Comparison of ENCODE assay signal across 21 cellular contexts in genomic region chr1:39076799-39077148, GRCh38. TPM values are rescaled to one million over a fixed set of nuclear protein-coding genes. Genes with fewer than 3 reads are reported as not detected.
DNase-seq lines count a peak whose midpoint lies in the region; ATAC-seq, FAIRE-seq and TF ChIP-seq lines count a peak whose summit lies in the region.
"Had no signal": no experiment of that assay in that cellular context is flagged by ENCODE, and none has a peak within 500 bp of the region (broad histone marks: within the 10 kb centered on the region; RNA-seq: fewer than 3 reads in every experiment).

No MANE protein-coding gene starts in this region.

- no peak overlapping the region for H3K27ac Mint-ChIP-seq in neural progenitor cell
- H3K27ac Mint-ChIP-seq: activated CD8-positive, alpha-beta T cell treated with anti-CD3 and anti-CD28 coated beads for 36 hours; activated naive CD4-positive, alpha-beta T cell treated with anti-CD3 and anti-CD28 coated beads, Interleukin-2, amount 10 ng/mL, durations not matched to agents 7 days and 5 days; H9; naive thymus-derived CD8-positive, alpha-beta T cell had no signal

- POLR2A ChIA-PET in K562 (lab: Yijun Ruan, JAX) = interaction anchor here (0.6 to 2.0 kb wide), 5 partner anchors 10 to 803 kb away, joined by 3 to 6 read pairs (median 4); no protein-coding TSS in a partner anchor

- CTCF ChIA-PET in K562 (lab: Yijun Ruan, JAX; ENCODE audit: low intra/inter-chr PET ratio) = interaction anchor here (0.6 kb wide), 1 partner anchor 115 kb away, joined by 3 read pairs; no protein-coding TSS in a partner anchor

- H4K20me1 ChIP-seq in K562 (replicated peaks; ENCODE audit: control insufficient read depth, insufficient read depth, low read length) (no peaks in the 10 kb centered on the region), osteoblast (ENCODE audit: insufficient read depth, low read length) (no peaks in the 10 kb centered on the region), neural progenitor cell (ENCODE audit: low read depth) (no peaks in the 10 kb centered on the region)
- H4K20me1 ChIP-seq: BLaER1 had no signal

- peaks cover 15% of the 10 kb centered on the region for H3K4me1 Mint-ChIP-seq in neural progenitor cell

- ATAC-seq in heart left ventricle (peak in 1 of 4 donors; percentile 31), Right ventricle myocardium superior (ENCODE audit: poor library complexity) (no peak), K562 (no peak), HG03521 (IDR thresholded peaks at IDR 0.05; ENCODE audit: unreplicated experiment) (no peak)
- ATAC-seq: activated CD8-positive, alpha-beta T cell treated with anti-CD3 and anti-CD28 coated beads for 36 hours; naive thymus-derived CD8-positive, alpha-beta T cell; Panc1 had no signal

- no TSS peak for BruUV-seq in K562 (replicated peaks; lab: Mats Ljungman, UMichigan)

- H3K27ac ChIP-seq in heart left ventricle (peak overlapping the region in 9 of 12 donors; percentile 1 to 66 (median 24)), K562 (ENCODE audit: extremely low read depth, low read depth, low read length) (no peak overlapping the region), osteoblast (ENCODE audit: low read depth, low read length) (peak overlapping the region; percentile 47), uterus (peak overlapping the region; percentile 55 to 73), neural progenitor cell (no peak overlapping the region)
- H3K27ac ChIP-seq: BLaER1, SK-N-MC, upper lobe of left lung had no signal

- no peak for TF ChIP-seq EP300 in K562 (IDR thresholded peaks at IDR 0.05; ENCODE audit: low read length)

- in situ Hi-C loops in K562 (cut with MboI) = no loop called here

- H3K79me2 ChIP-seq in K562 (ENCODE audit: control insufficient read depth, insufficient read depth, low read length) (no peaks in the 10 kb centered on the region), osteoblast (ENCODE audit: insufficient read depth, low read length) (no peaks in the 10 kb centered on the region), neural progenitor cell (ENCODE audit: low read depth) (no peaks in the 10 kb centered on the region)

- H3K4me2 ChIP-seq in K562 (ENCODE audit: insufficient read depth, low read length) (no peak overlapping the region), osteoblast (ENCODE audit: insufficient read depth, low read length) (peak overlapping the region; percentile 61), neural progenitor cell (no peak overlapping the region)
- H3K4me2 ChIP-seq: BLaER1 had no signal

- peaks cover 0 to 12% (median 0%) of the 10 kb centered on the region in 9 donors for H3K27me3 ChIP-seq in heart left ventricle
- H3K27me3 ChIP-seq in K562 (ENCODE audit: control insufficient read depth in 2 of 2, insufficient read depth in 2 of 2, low read length in 2 of 2) = 0 out of 5 replicates have a peak, but pooled peaks cover 0 to 5% of the 10 kb centered on the region in 2 experiments
- no peaks in the 10 kb centered on the region for H3K27me3 ChIP-seq in osteoblast (ENCODE audit: insufficient read depth, low read length)
- H3K27me3 ChIP-seq in uterus = no peaks in the 10 kb centered on the region
- H3K27me3 ChIP-seq in neural progenitor cell = no peaks in the 10 kb centered on the region

- TF ChIP-seq POLR2A in heart left ventricle (IDR thresholded peaks at IDR 0.05) (no peak), K562 (conservative IDR thresholded peaks at IDR 0.05) (no peak), uterus (IDR thresholded peaks at IDR 0.05) (no peak)

- H3K4me1 ChIP-seq in heart left ventricle (peaks cover 0 to 23% (median 8%) of the 10 kb centered on the region in 12 donors), K562 (replicated peaks in 1 of 2; ENCODE audit: control insufficient read depth in 2 of 2, insufficient read depth in 2 of 2, low read length in 2 of 2) (peaks cover 3 to 17% of the 10 kb centered on the region in 2 experiments; a peak in 2 of 5 replicates), osteoblast (ENCODE audit: insufficient read depth, low read length) (peaks cover 10% of the 10 kb centered on the region), uterus (peaks cover 0 to 3% of the 10 kb centered on the region in 2 donors), neural progenitor cell (no peaks in the 10 kb centered on the region)

- no peak for TF ChIP-seq RAD21 in K562 (CRISPR knock-in tag; conservative IDR thresholded peaks at IDR 0.05 in 1 of 2, IDR thresholded peaks at IDR 0.05 in 1 of 2)

- peak overlapping the region; percentile 40; the same call in 1 of the 2 replicates for H2AFZ ChIP-seq in K562 (ENCODE audit: low read depth, low read length)
- H2AFZ ChIP-seq in osteoblast (ENCODE audit: low read length) = peak overlapping the region; percentile 35
- no peak overlapping the region for H2AFZ ChIP-seq in neural progenitor cell (replicated peaks)

- H3K36me3 ChIP-seq in heart left ventricle (no peaks in the 10 kb centered on the region), K562 (ENCODE audit: control insufficient read depth, insufficient read depth, low read length) (no peaks in the 10 kb centered on the region), osteoblast (ENCODE audit: insufficient read depth, low read length) (no peaks in the 10 kb centered on the region), uterus (no peaks in the 10 kb centered on the region), neural progenitor cell (no peaks in the 10 kb centered on the region)
- H3K36me3 ChIP-seq: BLaER1, upper lobe of left lung had no signal

- H3K36me3 Mint-ChIP-seq in neural progenitor cell = no peaks in the 10 kb centered on the region
- H3K36me3 Mint-ChIP-seq: activated naive CD4-positive, alpha-beta T cell treated with anti-CD3 and anti-CD28 coated beads, Interleukin-2, amount 10 ng/mL, durations not matched to agents 7 days and 5 days had no signal

- no peaks in the 10 kb centered on the region for H3K9me3 ChIP-seq in heart left ventricle
- no peaks in the 10 kb centered on the region for H3K9me3 ChIP-seq in K562 (replicated peaks; ENCODE audit: control insufficient read depth, insufficient read depth, low read depth, low read length)
- H3K9me3 ChIP-seq in osteoblast (ENCODE audit: low read depth, low read length) = no peaks in the 10 kb centered on the region
- H3K9me3 ChIP-seq in uterus = no peaks in the 10 kb centered on the region
- H3K9me3 ChIP-seq in neural progenitor cell (ENCODE audit: low read depth) = no peaks in the 10 kb centered on the region

- H3K27me3 Mint-ChIP-seq in neural progenitor cell (ENCODE audit: insufficient read depth, low read depth) = peaks cover 5% of the 10 kb centered on the region

- no peak for FAIRE-seq in K562 (lab: Jason Lieb, UNC)
- no peak for FAIRE-seq in frontal cortex (lab: Jason Lieb, UNC)
- FAIRE-seq: kidney had no signal

- intact Hi-C loops in heart left ventricle (cut with DNase I) (no loop called here), Right ventricle myocardium superior (cut with DNase I) (no loop called here), K562 (cut with micrococcal nuclease) (no loop called here), uterus (cut with DNase I; ENCODE audit: low total_unique reads) (no loop called here)

- no peak overlapping the region for H3K4me3 ChIP-seq in heart left ventricle
- H3K4me3 ChIP-seq in K562 = no peak overlapping the region
- H3K4me3 ChIP-seq in osteoblast (ENCODE audit: insufficient read depth, low read length) = no peak overlapping the region
- H3K4me3 ChIP-seq in uterus = no peak overlapping the region
- H3K4me3 ChIP-seq in neural progenitor cell = no peak overlapping the region
- H3K4me3 ChIP-seq: BLaER1, SK-N-MC, upper lobe of left lung had no signal

- peaks cover 8% of the 10 kb centered on the region for H3K9me3 Mint-ChIP-seq in neural progenitor cell

- H3K4me3 Mint-ChIP-seq in neural progenitor cell = no peak overlapping the region
- H3K4me3 Mint-ChIP-seq: activated CD8-positive, alpha-beta T cell treated with anti-CD3 and anti-CD28 coated beads for 36 hours; activated naive CD4-positive, alpha-beta T cell treated with anti-CD3 and anti-CD28 coated beads, Interleukin-2, amount 10 ng/mL, durations not matched to agents 7 days and 5 days; H9; naive thymus-derived CD8-positive, alpha-beta T cell had no signal

- H3K9ac ChIP-seq in K562 (ENCODE audit: insufficient read depth in 1 of 2, low read depth in 2 of 2, low read length in 2 of 2) = peak overlapping the region in 1 of 2 experiments; percentile 43; a peak in 1 of 4 replicates
- no peak overlapping the region for H3K9ac ChIP-seq in neural progenitor cell
- H3K9ac ChIP-seq: BLaER1 had no signal

- TF ChIP-seq CTCF in heart left ventricle (IDR thresholded peaks at IDR 0.05) (no peak), K562 (IDR thresholded peaks at IDR 0.05 in 2 of 3, conservative IDR thresholded peaks at IDR 0.05 in 1 of 3; ENCODE audit: insufficient read depth in 2 of 3, low read depth in 1 of 3, low read length in 3 of 3) (no peak), osteoblast (IDR thresholded peaks at IDR 0.05; ENCODE audit: extremely low read depth, low read depth, low read length) (no peak), uterus (IDR thresholded peaks at IDR 0.05) (no peak), neural progenitor cell (IDR thresholded peaks at IDR 0.05) (no peak)

- no peak for DNase-seq in heart left ventricle
- no peak for DNase-seq in Right ventricle myocardium superior
- no peak for DNase-seq in K562 (ENCODE audit: extremely low read depth in 1 of 4, low spot score in 3 of 4)
- peak; percentile 75 for DNase-seq in osteoblast (ENCODE audit: insufficient read length, low spot score, missing footprints)
- DNase-seq in uterus = no peak
- DNase-seq in frontal cortex (ENCODE audit: low spot score in 2 of 2) = no peak
- no peak for DNase-seq in neural progenitor cell (ENCODE audit: low spot score)
- DNase-seq: activated CD8-positive, alpha-beta T cell treated with anti-CD3 and anti-CD28 coated beads for 36 hours; activated naive CD4-positive, alpha-beta T cell treated with anti-CD3 and anti-CD28 coated beads, Interleukin-2, amount 10 ng/mL, durations not matched to agents 7 days and 5 days; H9; naive thymus-derived CD8-positive, alpha-beta T cell; NCI-H510A treated with DMSO at 0.1 percent for 48 hours; NK-92 treated with Interleukin-12 subunit alpha and Interleukin-12 subunit beta, amount 100 ng/mL, for 24 hours; stimulated activated naive CD4-positive, alpha-beta T cell; T1000; upper lobe of left lung had no signal

- WGBS in heart left ventricle, 4 donors = 73 to 100% (median 76%) methylated on average over 2 of the region's 2 CpGs
- 52% methylated on average over 2 of the region's 2 CpGs for WGBS in K562 (ENCODE audit: insufficient coverage, low coverage, missing lambda C conversion rate)

- peaks cover 16% of the 10 kb centered on the region for H3F3A ChIP-seq in neural progenitor cell (ENCODE audit: low read depth)

- H3K9me1 ChIP-seq in K562 (ENCODE audit: control insufficient read depth, insufficient read depth, low read length) = no peaks in the 10 kb centered on the region

RNA-seq across cellular contexts. Expression of gene NDUFS5, which starts 50.6 kb away (rescaled TPM):
- 1,000 to 10,000 TPM in 2 of 9 donors, 100 to 1,000 TPM in 7; 292 to 1,815 (median 503) TPM for total RNA-seq in heart left ventricle
- polyA plus RNA-seq in heart left ventricle = 1,000 to 10,000 TPM; 1,262 to 4,461 TPM
- 728 TPM for total RNA-seq in Right ventricle myocardium superior
- 66.1 and 87.1 TPM in 2 replicates for total RNA-seq in K562 (2011; cell fraction: chromatin; rRNA removed; ENCODE audit: low replicate concordance)
- 111 and 135 TPM in 2 replicates for total RNA-seq in K562 (2011; cell fraction: nucleolus; rRNA removed)
- total RNA-seq in K562 (2011; cell fraction: nucleoplasm; rRNA removed) = 140 and 150 TPM in 2 replicates
- total RNA-seq in K562 (2014; rRNA removed) = 1,178 and 1,281 TPM in 2 replicates
- 1,116 and 1,227 TPM in 2 replicates for total RNA-seq in K562 (2014; rRNA removed; fragmentation: Illumina TruSeq; extraction: Trizol)
- total RNA-seq in K562 (2015; rRNA removed; fragmentation: Illumina TruSeq; extraction: Trizol) = 976 and 1,027 TPM in 2 replicates
- total RNA-seq in K562 (2021) = 499 and 523 TPM in 2 replicates
- 839 and 1,074 TPM in 2 replicates for polyA plus RNA-seq in K562 (2011; rRNA removed)
- 254 and 811 TPM in 2 replicates for polyA plus RNA-seq in K562 (2011; cell fraction: cytosol; rRNA removed)
- polyA plus RNA-seq in K562 (2011; cell fraction: nucleus; rRNA removed) = 160 and 368 TPM in 2 replicates
- polyA plus RNA-seq in K562 (2012) = 421 and 1,566 TPM in 2 replicates
- 1,614 and 1,625 TPM in 2 replicates for polyA plus RNA-seq in K562 (2014; fragmentation: Illumina TruSeq; extraction: Trizol)
- polyA plus RNA-seq in K562 (2014; fragmentation: Nextera tagmentation; extraction: Ambion mirVana) = 1,000 to 10,000 TPM; 2,515 to 2,737 TPM
- polyA plus RNA-seq in K562 (2014; rRNA removed) = 1,487 and 1,540 TPM in 2 replicates
- 775 and 778 TPM in 2 replicates for polyA minus RNA-seq in K562 (2011; rRNA and poly(A)+ RNA removed)
- polyA minus RNA-seq in K562 (2011; cell fraction: cytosol; rRNA and poly(A)+ RNA removed) = 126 and 154 TPM in 2 replicates
- 43.4 and 90.9 TPM in 2 replicates for polyA minus RNA-seq in K562 (2011; cell fraction: nucleus; rRNA and poly(A)+ RNA removed)
- total RNA-seq in osteoblast = 240 and 243 TPM in 2 replicates
- total RNA-seq in uterus = 100 to 1,000 TPM; 122 to 659 (median 361) TPM
- 337 TPM for total RNA-seq in frontal cortex
- total RNA-seq in neural progenitor cell (ENCODE audit: low replicate concordance) = 414 and 738 TPM in 2 replicates

Comparison
In these comparisons a context has a peak if more than half of its experiments do, and no peak if none do; other contexts are left out.
1. H3K27ac ChIP-seq: peak in heart left ventricle (9 of 12), osteoblast (single experiment) and uterus (2 of 2); none in K562 (single experiment) and neural progenitor cell (single experiment).